In the genomic region with DNA sequence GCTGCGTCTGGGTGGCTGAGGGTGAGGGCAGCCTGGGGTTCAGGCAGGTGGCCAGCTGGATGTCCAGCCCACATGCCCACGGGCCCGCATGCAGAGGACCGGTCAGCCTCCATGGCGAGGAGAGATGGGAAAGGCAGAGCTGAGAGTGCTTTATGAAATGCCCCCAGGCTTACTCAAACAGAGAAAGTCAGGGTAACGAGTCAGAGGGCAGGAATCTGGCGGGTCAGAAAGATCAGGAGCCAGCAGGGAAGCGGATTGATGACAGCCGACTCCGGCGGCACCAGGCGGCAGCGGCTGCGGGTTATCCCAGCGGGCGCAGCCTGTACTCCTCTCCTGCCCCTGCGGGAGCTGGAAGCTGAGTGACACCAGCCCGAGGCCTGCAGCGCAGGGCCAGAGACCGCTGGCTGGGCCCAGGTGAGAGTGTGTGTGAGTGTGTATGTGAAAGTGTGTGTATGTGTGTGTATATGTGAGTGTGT, we compare ENCODE assay signal across 14 cellular contexts.
DNase-seq lines count a peak whose midpoint lies in the region; ATAC-seq and TF ChIP-seq lines count a peak whose summit lies in the region.
"Had no signal": no experiment of that assay in that cellular context is flagged by ENCODE, and none has a peak within 500 bp of the region (broad histone marks: within the 10 kb centered on the region; RNA-seq: fewer than 3 reads in every experiment).

No MANE protein-coding gene starts in this region.

- DNase-seq in EL: peak; percentile 97
- DNase-seq in NCI-H146 (lab: John Stamatoyannopoulos, UW): peak; percentile 80
- peak; percentile 81 for DNase-seq in choroid plexus epithelial cell (ENCODE audit: low read depth)
- peak; percentile 18 for DNase-seq in nephron progenitor cell
- no peak for DNase-seq in NCI-H2171 (lab: John Stamatoyannopoulos, UW)
- no peak for DNase-seq in hypothalamus (lab: John Stamatoyannopoulos, UW)
- DNase-seq in activated CD4-positive, alpha-beta T cell treated with anti-CD3 and anti-CD28 coated beads for 1 hour: no peak
- DNase-seq: esophagus squamous epithelium; naive B cell; stimulated activated CD4-positive, alpha-beta T cell treated with anti-CD3 and anti-CD28 coated beads, Interleukin-4, amount 100 ng/mL, for 4 hours; T-cell; upper lobe of right lung had no signal

- no peaks in the 10 kb centered on the region for H3K27me3 Mint-ChIP-seq in nephron progenitor cell (ENCODE audit: low read depth, poor library complexity)

- ATAC-seq in HG02642 (IDR thresholded peaks at IDR 0.05; ENCODE audit: poor library complexity, unreplicated experiment): no peak
- ATAC-seq: T-cell, upper lobe of right lung had no signal

- peaks cover 24% of the 10 kb centered on the region for H3K4me1 Mint-ChIP-seq in nephron progenitor cell
- H3K4me1 Mint-ChIP-seq: T-cell had no signal

- TF ChIP-seq CTCF in choroid plexus epithelial cell (conservative IDR thresholded peaks at IDR 0.05; ENCODE audit: low read depth, low read length): no peak
- TF ChIP-seq CTCF in nephron progenitor cell (IDR thresholded peaks at IDR 0.05): no peak

- H3K27ac Mint-ChIP-seq in nephron progenitor cell: no peak overlapping the region
- H3K27ac Mint-ChIP-seq: activated T-helper 1 cell treated with anti-CD3 and anti-CD28 coated beads, Interleukin-12 subunit alpha, Interleukin-12 subunit beta, Interleukin-2, Interleukin-4 antibody, amounts not matched to agents 30 ng/mL and 10 ng/mL and 1 ng/mL, durations not matched to agents 14 hours and 24 hours and 36 hours; T-cell had no signal

- H3K4me3 ChIP-seq in choroid plexus epithelial cell (ENCODE audit: low read depth, low read length): no peak overlapping the region
- H3K4me3 ChIP-seq: upper lobe of right lung had no signal

- H3K9me3 Mint-ChIP-seq in nephron progenitor cell: peaks cover under 1% of the 10 kb centered on the region
- H3K9me3 Mint-ChIP-seq: activated T-helper 1 cell treated with anti-CD3 and anti-CD28 coated beads, Interleukin-12 subunit alpha, Interleukin-12 subunit beta, Interleukin-2, Interleukin-4 antibody, amounts not matched to agents 30 ng/mL and 10 ng/mL and 1 ng/mL, durations not matched to agents 14 hours and 24 hours and 36 hours; naive B cell; T-cell had no signal

- no peak overlapping the region for H3K4me3 Mint-ChIP-seq in nephron progenitor cell
- H3K4me3 Mint-ChIP-seq: activated T-helper 1 cell treated with anti-CD3 and anti-CD28 coated beads, Interleukin-12 subunit alpha, Interleukin-12 subunit beta, Interleukin-2, Interleukin-4 antibody, amounts not matched to agents 30 ng/mL and 10 ng/mL and 1 ng/mL, durations not matched to agents 14 hours and 24 hours and 36 hours; T-cell had no signal

- H3K36me3 Mint-ChIP-seq in nephron progenitor cell (ENCODE audit: low read depth): peaks cover 2% of the 10 kb centered on the region
- H3K36me3 Mint-ChIP-seq: naive B cell, T-cell had no signal

Comparison
In these comparisons a context has a peak if more than half of its experiments do, and no peak if none do; other contexts are left out.
1. DNase-seq: peak in EL (single experiment), NCI-H146 (single experiment), choroid plexus epithelial cell (single experiment) and nephron progenitor cell (single experiment); none in NCI-H2171 (single experiment), hypothalamus (0 of 51) and activated CD4-positive, alpha-beta T cell treated with anti-CD3 and anti-CD28 coated beads for 1 hour (single experiment).